Comparison of ENCODE assay signal across 8 cellular contexts in genomic region chr6:150331344-150331743, GRCh38. TPM values are rescaled to one million over a fixed set of nuclear protein-coding genes. Genes with fewer than 3 reads are reported as not detected.
"Had no signal": no experiment of that assay in that cellular context is flagged by ENCODE, and none has a peak within 500 bp of the region (broad histone marks: within the 10 kb centered on the region; RNA-seq: fewer than 3 reads in every experiment).

No MANE protein-coding gene starts in this region.

- H3K4me1 ChIP-seq: HAP-1 had no signal

- H3K27ac ChIP-seq: GM23248 had no signal

- H3K4me3 ChIP-seq: GM23248, HAP-1, K562 had no signal

- H3K36me3 ChIP-seq: HAP-1 had no signal

- H3K9ac ChIP-seq: GM23248 had no signal

- H3K9me3 ChIP-seq: HAP-1 had no signal

- DNase-seq: GM23248, GOT3, H7, IMR-90, KG1 had no signal

RNA-seq across cellular contexts. Expression of gene IYD, which starts 37.5 kb away (rescaled TPM):
- total RNA-seq: GM23248, H4, H7, IMR-90, K562 had no signal
- polyA plus RNA-seq: GM23248, IMR-90, K562 had no signal
